In the genomic region with DNA sequence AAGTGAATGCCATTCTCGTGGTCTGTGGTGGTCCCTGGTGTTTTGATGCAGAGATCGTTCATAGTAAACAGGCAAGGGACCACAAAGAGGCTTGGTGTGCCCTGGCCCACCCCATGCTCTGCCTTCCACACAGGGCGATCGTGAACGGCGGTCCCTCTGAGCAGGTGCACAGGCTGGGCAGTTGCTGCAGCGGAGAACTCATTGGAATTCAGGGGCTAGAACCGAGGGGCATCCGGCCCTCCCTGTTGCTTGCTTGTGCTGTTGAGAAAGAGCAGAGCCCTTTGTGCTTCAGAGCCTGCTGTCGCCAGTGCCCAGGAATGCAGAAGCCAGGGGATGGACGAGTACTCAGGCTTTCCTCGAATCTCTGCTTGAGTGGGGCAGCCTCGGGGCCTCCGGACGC, we compare ENCODE assay signal across 1 cellular context.
TF ChIP-seq lines count a peak whose summit lies in the region.

No MANE protein-coding gene starts in this region.

TF ChIP-seq in GM23338, 12 proteins besides CTCF, POLR2A, EP300 and RAD21 (continued from another document):
- TF ChIP-seq ZNF462 (CRISPR knock-in tag; IDR thresholded peaks at IDR 0.05) (no peak), POLR2AphosphoS5 (IDR thresholded peaks at IDR 0.05; ENCODE audit: low read depth) (no peak)
